ENCODE assay signal across 1 cellular context in the genomic region with DNA sequence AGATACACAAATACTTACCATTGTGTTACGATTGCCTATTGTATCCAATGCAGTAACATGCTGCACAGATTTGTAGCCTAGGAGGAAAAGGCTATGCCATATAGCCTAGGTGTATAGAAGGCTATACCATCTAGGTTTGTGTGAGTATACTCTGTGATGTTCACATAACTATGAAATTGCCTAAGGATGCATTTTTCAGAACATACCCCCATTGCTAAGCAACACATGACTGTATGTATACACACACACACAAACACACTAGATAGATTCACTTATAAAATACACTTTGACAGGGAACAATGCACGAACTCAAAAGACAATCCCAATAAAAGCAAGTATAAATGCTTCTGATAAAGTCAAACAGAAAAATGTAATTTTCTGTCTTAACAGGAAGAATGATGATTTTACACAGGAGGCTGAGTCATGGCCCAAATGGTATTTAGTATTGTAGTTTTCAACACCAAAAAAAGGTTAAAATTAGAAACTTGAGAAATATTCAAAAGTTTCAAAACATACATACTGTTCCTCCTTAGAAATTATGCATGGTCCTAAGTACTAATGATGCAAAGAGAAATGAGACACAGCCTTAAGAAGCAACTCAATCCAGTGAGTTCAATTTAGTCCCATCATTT.
TF ChIP-seq lines count a peak whose summit lies in the region.

No MANE protein-coding gene starts in this region.

TF ChIP-seq in IMR-90, 13 proteins besides CTCF, POLR2A, EP300 and RAD21:
- TF ChIP-seq, protein P1, sequence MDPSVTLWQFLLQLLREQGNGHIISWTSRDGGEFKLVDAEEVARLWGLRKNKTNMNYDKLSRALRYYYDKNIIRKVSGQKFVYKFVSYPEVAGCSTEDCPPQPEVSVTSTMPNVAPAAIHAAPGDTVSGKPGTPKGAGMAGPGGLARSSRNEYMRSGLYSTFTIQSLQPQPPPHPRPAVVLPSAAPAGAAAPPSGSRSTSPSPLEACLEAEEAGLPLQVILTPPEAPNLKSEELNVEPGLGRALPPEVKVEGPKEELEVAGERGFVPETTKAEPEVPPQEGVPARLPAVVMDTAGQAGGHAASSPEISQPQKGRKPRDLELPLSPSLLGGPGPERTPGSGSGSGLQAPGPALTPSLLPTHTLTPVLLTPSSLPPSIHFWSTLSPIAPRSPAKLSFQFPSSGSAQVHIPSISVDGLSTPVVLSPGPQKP (IDR thresholded peaks at IDR 0.05; ENCODE audit: borderline replicate concordance, low read depth, low read length), result no peak
- TF ChIP-seq SMC3 (IDR thresholded peaks at IDR 0.05; ENCODE audit: low read depth, low read length), result no peak
- TF ChIP-seq RCOR1 (IDR thresholded peaks at IDR 0.05; ENCODE audit: insufficient replicate concordance, low read length), result no peak
- no peak for TF ChIP-seq NFE2L2 (IDR thresholded peaks at IDR 0.05; ENCODE audit: low read depth, low read length)
- TF ChIP-seq CHD1 (IDR thresholded peaks at IDR 0.05; ENCODE audit: low read depth, low read length), result no peak
- TF ChIP-seq MXI1 (IDR thresholded peaks at IDR 0.05; ENCODE audit: borderline replicate concordance, low read depth, low read length), result no peak
- TF ChIP-seq RFX5 (IDR thresholded peaks at IDR 0.05; ENCODE audit: low read depth, low read length), result no peak
- no peak for TF ChIP-seq CEBPB (IDR thresholded peaks at IDR 0.05; ENCODE audit: low read depth, low read length)
- TF ChIP-seq BHLHE40 (IDR thresholded peaks at IDR 0.05; ENCODE audit: low read depth, low read length), result no peak
- TF ChIP-seq, protein P2, sequence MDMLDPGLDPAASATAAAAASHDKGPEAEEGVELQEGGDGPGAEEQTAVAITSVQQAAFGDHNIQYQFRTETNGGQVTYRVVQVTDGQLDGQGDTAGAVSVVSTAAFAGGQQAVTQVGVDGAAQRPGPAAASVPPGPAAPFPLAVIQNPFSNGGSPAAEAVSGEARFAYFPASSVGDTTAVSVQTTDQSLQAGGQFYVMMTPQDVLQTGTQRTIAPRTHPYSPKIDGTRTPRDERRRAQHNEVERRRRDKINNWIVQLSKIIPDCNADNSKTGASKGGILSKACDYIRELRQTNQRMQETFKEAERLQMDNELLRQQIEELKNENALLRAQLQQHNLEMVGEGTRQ (IDR thresholded peaks at IDR 0.05; ENCODE audit: low read depth, low read length), result no peak
- no peak for TF ChIP-seq MAFK (IDR thresholded peaks at IDR 0.05; ENCODE audit: low read depth, low read length)
- TF ChIP-seq MAZ (IDR thresholded peaks at IDR 0.05; ENCODE audit: borderline replicate concordance, low read depth, low read length), result no peak
- no peak for TF ChIP-seq FOS (IDR thresholded peaks at IDR 0.05; ENCODE audit: low read depth, low read length)
